ENCODE assay signal across 24 cellular contexts in the genomic region with DNA sequence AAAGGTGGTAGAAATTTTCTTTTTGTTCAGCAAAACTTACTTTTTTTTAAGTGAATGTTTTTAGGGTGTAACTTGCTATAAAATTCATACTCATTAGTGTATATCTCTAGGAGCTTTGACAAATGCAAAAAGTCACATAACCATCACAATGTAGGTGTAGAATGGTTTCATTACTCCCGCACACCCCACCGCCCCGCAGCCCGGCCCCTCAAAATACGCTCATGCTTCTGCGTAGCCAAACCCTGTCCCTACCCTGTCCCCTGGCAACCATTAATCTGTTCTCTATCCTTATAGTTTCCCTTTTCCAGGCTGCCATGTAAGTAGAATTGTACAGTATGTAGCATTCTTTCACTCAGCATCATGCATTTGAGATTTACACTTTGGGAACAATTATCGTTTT. TPM values are rescaled to one million over a fixed set of nuclear protein-coding genes. Genes with fewer than 3 reads are reported as not detected.
DNase-seq lines count a peak whose midpoint lies in the region; TF ChIP-seq lines count a peak whose summit lies in the region.
"Had no signal": no experiment of that assay in that cellular context is flagged by ENCODE, and none has a peak within 500 bp of the region (broad histone marks: within the 10 kb centered on the region; RNA-seq: fewer than 3 reads in every experiment).

No MANE protein-coding gene starts in this region.

- peaks cover 5% of the 10 kb centered on the region for H3K27me3 Mint-ChIP-seq in progenitor cell of endocrine pancreas
- H3K27me3 Mint-ChIP-seq: CD4-positive, CD25-positive, alpha-beta regulatory T cell had no signal

- no peaks in the 10 kb centered on the region for H3K36me3 ChIP-seq in esophagus muscularis mucosa
- H3K36me3 ChIP-seq: BE2C, BLaER1 had no signal

- H3K4me3 ChIP-seq in esophagus muscularis mucosa: no peak overlapping the region
- no peak overlapping the region for H3K4me3 ChIP-seq in coronary artery
- H3K4me3 ChIP-seq: BLaER1, GM12878 had no signal

- H3K4me1 ChIP-seq in esophagus muscularis mucosa: no peaks in the 10 kb centered on the region
- H3K4me1 ChIP-seq: BE2C, BLaER1 had no signal

- H3K4me1 Mint-ChIP-seq in progenitor cell of endocrine pancreas (ENCODE audit: low read depth): peaks cover 31% of the 10 kb centered on the region
- H3K4me1 Mint-ChIP-seq: CD14-positive monocyte; CD4-positive, alpha-beta memory T cell; CD4-positive, CD25-positive, alpha-beta regulatory T cell; CD8-positive, alpha-beta memory T cell had no signal

- DNase-seq in esophagus muscularis mucosa (ENCODE audit: extremely low spot score) (peak; percentile 39), progenitor cell of endocrine pancreas (ENCODE audit: low spot score, unreplicated experiment) (no peak), coronary artery (ENCODE audit: low spot score) (no peak), cardiac septum (ENCODE audit: low spot score) (no peak)
- DNase-seq: 8988T; ACHN; BE2C; C1 segment of cervical spinal cord; CD4-positive, alpha-beta memory T cell; CD4-positive, CD25-positive, alpha-beta regulatory T cell; CD8-positive, alpha-beta memory T cell; COR-L47; DMS 273 treated with DMSO at 0.1 percent for 48 hours; DMS153; DMS79; DND-41; EL; GDM1 had no signal

- peaks cover 5% of the 10 kb centered on the region for H3K9me3 Mint-ChIP-seq in progenitor cell of endocrine pancreas (ENCODE audit: low read depth)
- H3K9me3 Mint-ChIP-seq: CD8-positive, alpha-beta memory T cell had no signal

- peak overlapping the region; percentile 16 for H3K4me3 Mint-ChIP-seq in progenitor cell of endocrine pancreas (ENCODE audit: low read depth)
- H3K4me3 Mint-ChIP-seq: CD4-positive, alpha-beta memory T cell; CD4-positive, CD25-positive, alpha-beta regulatory T cell; CD8-positive, alpha-beta memory T cell had no signal

- no peaks in the 10 kb centered on the region for H3K9me3 ChIP-seq in esophagus muscularis mucosa
- H3K9me3 ChIP-seq: BE2C, BLaER1 had no signal

- no peak for TF ChIP-seq CTCF in 22Rv1 (IDR thresholded peaks at IDR 0.05)
- TF ChIP-seq CTCF in esophagus muscularis mucosa (IDR thresholded peaks at IDR 0.05): no peak
- no peak for TF ChIP-seq CTCF in progenitor cell of endocrine pancreas (IDR thresholded peaks at IDR 0.05; ENCODE audit: unreplicated experiment)
- TF ChIP-seq CTCF in coronary artery (IDR thresholded peaks at IDR 0.05): no peak

- H3K27ac Mint-ChIP-seq in progenitor cell of endocrine pancreas: no peak overlapping the region
- H3K27ac Mint-ChIP-seq: CD14-positive monocyte; CD4-positive, alpha-beta memory T cell; CD4-positive, CD25-positive, alpha-beta regulatory T cell; CD8-positive, alpha-beta memory T cell had no signal

- TF ChIP-seq POLR2A in esophagus muscularis mucosa (IDR thresholded peaks at IDR 0.05; ENCODE audit: low read depth): no peak

- no peaks in the 10 kb centered on the region for H3K27me3 ChIP-seq in esophagus muscularis mucosa
- H3K27me3 ChIP-seq: BE2C, BLaER1 had no signal

- peaks cover 1% of the 10 kb centered on the region for H3K36me3 Mint-ChIP-seq in progenitor cell of endocrine pancreas (ENCODE audit: insufficient read depth)
- H3K36me3 Mint-ChIP-seq: CD14-positive monocyte; CD4-positive, alpha-beta memory T cell; CD4-positive, CD25-positive, alpha-beta regulatory T cell; CD8-positive, alpha-beta memory T cell had no signal

- intact Hi-C loops in esophagus muscularis mucosa (cut with DNase I): no loop called here
- intact Hi-C loops in cardiac septum (cut with DNase I): no loop called here

- TF ChIP-seq EP300 in esophagus muscularis mucosa (IDR thresholded peaks at IDR 0.05): no peak

- H3K27ac ChIP-seq in 22Rv1 (peak overlapping the region; percentile 99), esophagus muscularis mucosa (replicated peaks in 1 of 4) (no peak overlapping the region), coronary artery (no peak overlapping the region)
- H3K27ac ChIP-seq: BLaER1 had no signal

- WGBS in esophagus muscularis mucosa: 89% methylated on average over 7 of the region's 7 CpGs

RNA-seq across cellular contexts. Expression of a gene that starts 9.2 kb away (rescaled TPM):
- total RNA-seq in esophagus muscularis mucosa (1 to 10 TPM in 1 of 4 donors, under 1 TPM in 3; 0.66 to 1.7 (median 0.79) TPM), progenitor cell of endocrine pancreas (5.7 and 7.6 TPM in 2 replicates), cardiac septum (0.30 TPM)
- total RNA-seq: A673; CD4-positive, alpha-beta memory T cell; CD4-positive, CD25-positive, alpha-beta regulatory T cell; CD8-positive, alpha-beta memory T cell; G401 had no signal
